1 cellular context compared by ENCODE assay signal in the genomic region with DNA sequence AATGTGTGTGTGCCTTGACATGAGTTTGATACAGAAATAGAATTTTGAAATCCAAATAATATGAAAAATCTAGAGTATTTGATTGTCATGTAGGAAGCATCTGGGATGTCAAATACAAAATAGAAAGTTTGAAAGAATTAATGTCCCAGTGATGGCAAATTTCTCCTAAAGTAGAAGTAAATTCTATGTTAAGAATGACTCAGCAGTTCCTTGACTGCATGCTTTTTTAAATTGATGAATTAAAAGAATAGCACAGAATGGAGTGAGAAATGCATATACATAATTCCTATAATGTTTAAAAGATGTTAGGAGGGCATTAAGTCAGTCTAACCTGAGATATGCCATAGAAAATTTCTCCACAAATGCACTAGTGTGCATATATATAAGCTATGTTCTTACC.
TF ChIP-seq lines count a peak whose summit lies in the region.

No MANE protein-coding gene starts in this region.

TF ChIP-seq in K562, 482 proteins besides CTCF, POLR2A, EP300 and RAD21 (continued from another document):
- TF ChIP-seq MAFF (IDR thresholded peaks at IDR 0.05; ENCODE audit: low read length) = peak; percentile 50
- no peak for TF ChIP-seq TFAM (CRISPR knock-in tag; conservative IDR thresholded peaks at IDR 0.05)
- peak; percentile 64 for TF ChIP-seq NFE2L1 (tag; IDR thresholded peaks at IDR 0.05; ENCODE audit: borderline replicate concordance, low read depth)
- TF ChIP-seq HNRNPUL1 (IDR thresholded peaks at IDR 0.05; ENCODE audit: low read length) = no peak
- TF ChIP-seq L3MBTL2 (IDR thresholded peaks at IDR 0.05) = no peak
